In the genomic region with DNA sequence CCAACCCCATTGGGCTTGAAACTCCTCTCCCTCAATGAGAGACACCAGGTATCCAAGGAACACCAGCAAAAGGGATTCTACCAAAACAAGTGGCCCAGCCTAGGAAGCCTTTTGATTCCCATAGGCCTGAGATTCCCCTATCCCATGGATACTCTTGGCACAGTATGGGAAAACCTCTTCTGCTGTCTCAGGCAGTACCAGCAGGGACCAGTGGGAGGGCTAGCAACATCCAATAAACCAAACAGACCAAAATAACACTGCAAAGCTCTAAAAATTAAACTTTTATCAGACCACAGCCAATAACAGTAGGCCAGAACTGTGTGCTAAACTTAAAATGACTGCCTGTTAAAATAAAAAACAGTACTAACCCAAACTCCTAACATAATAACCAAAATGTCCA, we compare ENCODE assay signal across 19 cellular contexts.
"Had no signal": no experiment of that assay in that cellular context is flagged by ENCODE, and none has a peak within 500 bp of the region (broad histone marks: within the 10 kb centered on the region; RNA-seq: fewer than 3 reads in every experiment).

No MANE protein-coding gene starts in this region.

- H3K36me3 ChIP-seq: adrenal gland, esophagus squamous epithelium, neutrophil had no signal

- H3K4me3 ChIP-seq: adrenal gland, esophagus squamous epithelium had no signal

- DNase-seq: activated CD4-positive, alpha-beta T cell treated with anti-CD3 and anti-CD28 coated beads, Interleukin-2, amount 50 U/mL, for 48 hours; activated gamma-delta T cell treated with Interleukin-2 at 50 U/mL for 16 hours; adrenal gland; cerebellar nuclear complex; effector CD8-positive, alpha-beta T cell; esophagus squamous epithelium; left ventricle myocardium superior; naive thymus-derived CD4-positive, alpha-beta T cell; retina; stimulated activated CD4-positive, alpha-beta T cell treated with anti-CD3 and anti-CD28 coated beads, Interleukin-12 subunit alpha, Interleukin-12 subunit beta, amount 100 ng/mL, for 4 hours; stimulated activated CD4-positive, alpha-beta T cell treated with anti-CD3 and anti-CD28 coated beads, Interleukin-1b, Interleukin-23, amount 100 ng/mL, for 48 hours; stimulated activated CD8-positive, alpha-beta memory T cell treated with anti-CD3 and anti-CD28 coated beads, Interleukin-4, amount 100 ng/mL, for 48 hours; stimulated activated naive CD4-positive, alpha-beta T cell; T-helper 2 cell had no signal

- ATAC-seq: activated naive CD4-positive, alpha-beta T cell treated with anti-CD3 and anti-CD28 coated beads, Interleukin-2, amount 50 U/mL, for 72 hours; left ventricle myocardium superior; naive thymus-derived CD4-positive, alpha-beta T cell had no signal

- H3K79me2 ChIP-seq: parathyroid adenoma had no signal

- H3K4me3 Mint-ChIP-seq: activated T-helper 1 cell treated with anti-CD3 and anti-CD28 coated beads, Interleukin-12 subunit alpha, Interleukin-12 subunit beta, Interleukin-2, Interleukin-4 antibody, amounts not matched to agents 30 ng/mL and 10 ng/mL and 1 ng/mL, durations not matched to agents 14 hours and 24 hours and 36 hours; naive thymus-derived CD4-positive, alpha-beta T cell had no signal

- H3K9ac ChIP-seq: parathyroid adenoma had no signal

- H2AFZ ChIP-seq: parathyroid adenoma had no signal

- H3K4me1 Mint-ChIP-seq: naive thymus-derived CD4-positive, alpha-beta T cell had no signal

- H3K27ac ChIP-seq: adrenal gland, esophagus squamous epithelium, neutrophil, parathyroid adenoma, VCaP had no signal

- H3K27me3 ChIP-seq: adrenal gland had no signal

- H3K27ac Mint-ChIP-seq: activated naive CD4-positive, alpha-beta T cell treated with anti-CD3 and anti-CD28 coated beads, Interleukin-2, amount 50 U/mL, for 72 hours; activated T-helper 1 cell treated with anti-CD3 and anti-CD28 coated beads, Interleukin-12 subunit alpha, Interleukin-12 subunit beta, Interleukin-2, Interleukin-4 antibody, amounts not matched to agents 30 ng/mL and 10 ng/mL and 1 ng/mL, durations not matched to agents 14 hours and 24 hours and 36 hours; naive thymus-derived CD4-positive, alpha-beta T cell had no signal

- H3K4me1 ChIP-seq: adrenal gland, esophagus squamous epithelium, parathyroid adenoma had no signal

- H3K9me3 ChIP-seq: adrenal gland, esophagus squamous epithelium, neutrophil had no signal

- H3K9me3 Mint-ChIP-seq: activated naive CD4-positive, alpha-beta T cell treated with anti-CD3 and anti-CD28 coated beads, Interleukin-2, amount 50 U/mL, for 72 hours; activated T-helper 1 cell treated with anti-CD3 and anti-CD28 coated beads, Interleukin-12 subunit alpha, Interleukin-12 subunit beta, Interleukin-2, Interleukin-4 antibody, amounts not matched to agents 30 ng/mL and 10 ng/mL and 1 ng/mL, durations not matched to agents 14 hours and 24 hours and 36 hours had no signal

- H3K36me3 Mint-ChIP-seq: activated naive CD4-positive, alpha-beta T cell treated with anti-CD3 and anti-CD28 coated beads, Interleukin-2, amount 50 U/mL, for 72 hours; naive thymus-derived CD4-positive, alpha-beta T cell had no signal
